Comparison of ENCODE assay signal across 16 cellular contexts in the genomic region with DNA sequence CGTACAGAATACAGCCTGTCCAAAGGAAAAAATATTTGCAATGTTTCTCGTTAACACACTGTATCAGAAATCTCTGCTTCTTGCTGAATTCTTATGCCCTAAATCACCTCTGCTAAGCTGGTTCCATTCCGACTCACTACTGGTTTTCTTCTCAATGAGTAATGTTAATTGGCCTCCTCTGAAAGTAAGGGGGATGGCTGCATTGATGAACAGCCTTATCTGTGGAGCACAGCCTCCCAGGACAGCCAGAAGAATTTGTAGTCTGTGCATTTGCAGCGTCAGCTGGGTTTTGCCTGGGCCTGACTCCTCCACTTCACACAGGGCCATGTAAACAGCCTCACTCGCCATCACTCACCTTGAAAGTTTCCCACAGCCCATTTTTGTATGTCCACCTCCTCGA.
DNase-seq lines count a peak whose midpoint lies in the region; ATAC-seq and TF ChIP-seq lines count a peak whose summit lies in the region.
"Had no signal": no experiment of that assay in that cellular context is flagged by ENCODE, and none has a peak within 500 bp of the region (broad histone marks: within the 10 kb centered on the region; RNA-seq: fewer than 3 reads in every experiment).

No MANE protein-coding gene starts in this region.

- TF ChIP-seq CTCF in astrocyte of the spinal cord (IDR thresholded peaks at IDR 0.05; ENCODE audit: low read depth, low read length), result no peak

- H3K9ac ChIP-seq in GM23248, result peak overlapping the region; percentile 18; the same call in 1 of the 2 replicates
- no peak overlapping the region for H3K9ac ChIP-seq in Karpas-422 (ENCODE audit: low read length)

- DNase-seq in GM23248 (peak; percentile 76), astrocyte of the spinal cord (ENCODE audit: low read depth, low spot score) (peak; percentile 26), left kidney (ENCODE audit: low read depth, low spot score) (peak; percentile 39), HAP-1 (ENCODE audit: low spot score in 2 of 2) (no peak), SHP77 treated with DMSO at 0.1 percent for 48 hours (lab: John Stamatoyannopoulos, UW) (no peak), Karpas-422 (no peak)
- DNase-seq: activated CD4-positive, alpha-beta memory T cell treated with anti-CD3 and anti-CD28 coated beads for 36 hours; activated naive CD8-positive, alpha-beta T cell treated with anti-CD3 and anti-CD28 coated beads, Interleukin-2, amount 10 ng/mL, durations not matched to agents 7 days and 5 days; NCI-H1417; NCI-H69; pancreas; stimulated activated CD4-positive, alpha-beta T cell treated with anti-CD3 and anti-CD28 coated beads, Interleukin-4, amount 100 ng/mL, for 4 hours; SW 1271 had no signal

- no peak overlapping the region for H3K27ac ChIP-seq in ACC112 (ENCODE audit: low read depth, low read length)
- H3K27ac ChIP-seq in GM23248, result peak overlapping the region; percentile 38
- no peak overlapping the region for H3K27ac ChIP-seq in Karpas-422 (ENCODE audit: low read length)
- H3K27ac ChIP-seq: pancreas, suprapubic skin had no signal

- peaks cover 21% of the 10 kb centered on the region for H3F3A ChIP-seq in GM23248 (ENCODE audit: insufficient read depth)

- H3K4me1 ChIP-seq in ACC112 (ENCODE audit: control insufficient read depth, insufficient read depth, low read length, unreplicated experiment) (peaks cover 9% of the 10 kb centered on the region), GM23248 (ENCODE audit: insufficient read depth) (peaks cover 16% of the 10 kb centered on the region), HAP-1 (no peaks in the 10 kb centered on the region), Karpas-422 (ENCODE audit: low read length) (no peaks in the 10 kb centered on the region)
- H3K4me1 ChIP-seq: pancreas, suprapubic skin had no signal

- ATAC-seq in HG03097 (IDR thresholded peaks at IDR 0.05; ENCODE audit: low FRiP score, unreplicated experiment), result no peak

- no peaks in the 10 kb centered on the region for H3K36me3 ChIP-seq in ACC112 (ENCODE audit: insufficient read depth, low read length)
- no peaks in the 10 kb centered on the region for H3K36me3 ChIP-seq in GM23248 (ENCODE audit: low read depth)
- H3K36me3 ChIP-seq in HAP-1 (replicated peaks), result no peaks in the 10 kb centered on the region
- no peaks in the 10 kb centered on the region for H3K36me3 ChIP-seq in Karpas-422 (ENCODE audit: insufficient read depth, low read length)
- H3K36me3 ChIP-seq: pancreas, suprapubic skin had no signal

- H2AFZ ChIP-seq in ACC112 (ENCODE audit: low read length, unreplicated experiment) (peak overlapping the region; percentile 15), GM23248 (peak overlapping the region; percentile 70), Karpas-422 (ENCODE audit: low read length) (no peak overlapping the region)

- no peaks in the 10 kb centered on the region for H4K20me1 ChIP-seq in GM23248 (ENCODE audit: insufficient read depth)
- H4K20me1 ChIP-seq in Karpas-422 (ENCODE audit: insufficient read depth, low read depth, low read length), result no peaks in the 10 kb centered on the region

- no peaks in the 10 kb centered on the region for H3K27me3 ChIP-seq in ACC112 (ENCODE audit: insufficient read depth, low read length)
- H3K27me3 ChIP-seq in GM23248 (replicated peaks; ENCODE audit: insufficient read depth), result no peaks in the 10 kb centered on the region
- H3K27me3 ChIP-seq in HAP-1 (ENCODE audit: low read depth), result no peaks in the 10 kb centered on the region
- no peaks in the 10 kb centered on the region for H3K27me3 ChIP-seq in Karpas-422 (ENCODE audit: low read length)
- H3K27me3 ChIP-seq: pancreas, suprapubic skin had no signal

- H3K9me2 ChIP-seq in GM23248 (ENCODE audit: insufficient read depth) (no peaks in the 10 kb centered on the region), Karpas-422 (replicated peaks; ENCODE audit: insufficient read depth, low read length) (no peaks in the 10 kb centered on the region)

- 53% methylated on average over 6 of the region's 6 CpGs for WGBS in GM23248 (ENCODE audit: low coverage in 1 of 2, low lambda C conversion rate in 2 of 2, missing lambda C conversion rate in 2 of 2), 2 experiments

- H3K9me3 ChIP-seq in GM23248 (ENCODE audit: low read depth) (no peaks in the 10 kb centered on the region), HAP-1 (no peaks in the 10 kb centered on the region), Karpas-422 (ENCODE audit: low read length) (no peaks in the 10 kb centered on the region)
- H3K9me3 ChIP-seq: pancreas, suprapubic skin had no signal

- peak overlapping the region; percentile 44 for H3K4me2 ChIP-seq in GM23248 (ENCODE audit: unreplicated experiment)
- no peak overlapping the region for H3K4me2 ChIP-seq in Karpas-422 (ENCODE audit: low read depth, low read length, poor library complexity, severe bottlenecking)

- H3K79me2 ChIP-seq in ACC112 (ENCODE audit: control insufficient read depth, insufficient read depth, low read length, unreplicated experiment) (no peaks in the 10 kb centered on the region), GM23248 (ENCODE audit: insufficient read depth) (no peaks in the 10 kb centered on the region), Karpas-422 (ENCODE audit: low read length) (no peaks in the 10 kb centered on the region)

- H3K4me3 ChIP-seq in ACC112 (ENCODE audit: low read depth, low read length) (no peak overlapping the region), GM23248 (peak overlapping the region; percentile 47; the same call in 1 of the 2 replicates), astrocyte of the spinal cord (ENCODE audit: low read depth, low read length) (no peak overlapping the region), HAP-1 (no peak overlapping the region), Karpas-422 (ENCODE audit: low read length) (no peak overlapping the region)
- H3K4me3 ChIP-seq: pancreas, suprapubic skin had no signal

- in situ Hi-C loops in GM23248 (cut with MboI), result no loop called here
- in situ Hi-C loops in astrocyte of the spinal cord (cut with HindIII; ENCODE audit: low sequenced_read_pairs), result no loop called here
- in situ Hi-C loops in HAP-1 (cut with MboI; ENCODE audit: low sequenced_read_pairs), result no loop called here

Comparison
In these comparisons a context has a peak if more than half of its experiments do, and no peak if none do; other contexts are left out.
1. DNase-seq: peak in GM23248 (single experiment), astrocyte of the spinal cord (single experiment) and left kidney (single experiment); none in HAP-1 (0 of 2), SHP77 treated with DMSO at 0.1 percent for 48 hours (single experiment) and Karpas-422 (single experiment).